In the genomic region with DNA sequence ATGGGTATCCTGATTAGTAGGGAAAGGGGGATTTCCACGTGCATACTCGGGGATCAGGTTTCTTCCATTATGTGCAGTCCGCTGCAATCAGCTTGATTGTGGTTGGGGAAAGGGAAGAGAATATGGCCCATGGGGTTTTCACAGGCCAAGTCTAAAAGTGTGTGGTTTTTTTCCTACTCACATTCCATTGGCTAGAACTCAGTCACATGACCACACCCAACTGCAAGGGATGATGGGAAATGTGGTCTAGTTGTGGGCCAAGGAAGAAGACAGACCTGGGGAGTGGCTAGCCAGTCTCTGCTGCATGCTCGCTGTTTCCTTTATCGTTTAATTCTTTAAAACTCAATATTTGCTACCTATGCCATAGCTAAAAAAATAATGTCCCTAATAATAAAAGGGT, we compare ENCODE assay signal across 10 cellular contexts.
DNase-seq lines count a peak whose midpoint lies in the region; ATAC-seq and TF ChIP-seq lines count a peak whose summit lies in the region.
"Had no signal": no experiment of that assay in that cellular context is flagged by ENCODE, and none has a peak within 500 bp of the region (broad histone marks: within the 10 kb centered on the region; RNA-seq: fewer than 3 reads in every experiment).

No MANE protein-coding gene starts in this region.

- peak; percentile 5 for DNase-seq in GM23248
- peak; percentile 75 for DNase-seq in NCI-H524 treated with DMSO at 0.1 percent for 48 hours (lab: John Stamatoyannopoulos, UW)
- DNase-seq in choroid plexus epithelial cell (ENCODE audit: low read depth) = peak; percentile 0
- no peak for DNase-seq in HuH-7.5 (ENCODE audit: low spot score)
- no peak for DNase-seq in coronary artery (ENCODE audit: low spot score)
- DNase-seq: activated T-cell treated with anti-CD3 and anti-CD28 coated beads for 4 hours, NCI-H510A treated with DMSO at 0.1 percent for 48 hours had no signal

- peak overlapping the region in 6 of 11 experiments; percentile 9 to 49 (median 30); a peak in 8 of 22 replicates for H3K4me2 ChIP-seq in BLaER1 treated with 17β-estradiol and CSF1 and Interleukin-3, amounts not matched to agents 10 nM and 100 nM
- no peak overlapping the region for H3K4me2 ChIP-seq in GM23248 (ENCODE audit: unreplicated experiment)

- H4K20me1 ChIP-seq in BLaER1 treated with 17β-estradiol and CSF1 and Interleukin-3, amounts not matched to agents 10 nM and 100 nM = no peaks in the 10 kb centered on the region
- H4K20me1 ChIP-seq in GM23248 (ENCODE audit: insufficient read depth) = no peaks in the 10 kb centered on the region

- ATAC-seq in HG02840 (IDR thresholded peaks at IDR 0.05; ENCODE audit: low FRiP score, unreplicated experiment) (no peak), HG03571 (IDR thresholded peaks at IDR 0.05; ENCODE audit: unreplicated experiment) (no peak)

- 29 to 32% methylated on average over 5 of the region's 5 CpGs for WGBS in GM23248 (ENCODE audit: low coverage in 1 of 2, low lambda C conversion rate in 2 of 2, missing lambda C conversion rate in 2 of 2), 2 experiments

- no peak overlapping the region for H3K27ac ChIP-seq in BLaER1 treated with 17β-estradiol and CSF1 and Interleukin-3, amounts not matched to agents 10 nM and 100 nM
- H3K27ac ChIP-seq in GM23248 (no peak overlapping the region), coronary artery (no peak overlapping the region)

- TF ChIP-seq CTCF in choroid plexus epithelial cell (conservative IDR thresholded peaks at IDR 0.05; ENCODE audit: low read depth, low read length) (no peak), coronary artery (IDR thresholded peaks at IDR 0.05) (no peak)

- no peaks in the 10 kb centered on the region for H3K27me3 ChIP-seq in BLaER1 treated with 17β-estradiol and CSF1 and Interleukin-3, amounts not matched to agents 10 nM and 100 nM
- no peaks in the 10 kb centered on the region for H3K27me3 ChIP-seq in GM23248 (replicated peaks; ENCODE audit: insufficient read depth)

- H3F3A ChIP-seq in GM23248 (ENCODE audit: insufficient read depth) = no peaks in the 10 kb centered on the region

- no peak overlapping the region for H3K9ac ChIP-seq in BLaER1 treated with 17β-estradiol and CSF1 and Interleukin-3, amounts not matched to agents 10 nM and 100 nM
- H3K9ac ChIP-seq in GM23248 = no peak overlapping the region

- in situ Hi-C loops in GM23248 (cut with MboI) = no loop called here

- no peaks in the 10 kb centered on the region for H3K79me2 ChIP-seq in GM23248 (ENCODE audit: insufficient read depth)

- no peak overlapping the region for H3K4me3 ChIP-seq in BLaER1 treated with 17β-estradiol and CSF1 and Interleukin-3, amounts not matched to agents 10 nM and 100 nM
- no peak overlapping the region for H3K4me3 ChIP-seq in GM23248
- H3K4me3 ChIP-seq in choroid plexus epithelial cell (ENCODE audit: low read depth, low read length) = no peak overlapping the region
- H3K4me3 ChIP-seq in coronary artery = no peak overlapping the region

- H3K9me3 ChIP-seq in BLaER1 treated with 17β-estradiol and CSF1 and Interleukin-3, amounts not matched to agents 10 nM and 100 nM (replicated peaks in 1 of 11) = peaks cover 0 to 4% (median 0%) of the 10 kb centered on the region in 11 experiments; a peak in 1 of 22 replicates
- no peaks in the 10 kb centered on the region for H3K9me3 ChIP-seq in GM23248 (ENCODE audit: low read depth)

- no peaks in the 10 kb centered on the region for H3K9me2 ChIP-seq in GM23248 (ENCODE audit: insufficient read depth)

- H3K4me1 ChIP-seq in BLaER1 treated with 17β-estradiol and CSF1 and Interleukin-3, amounts not matched to agents 10 nM and 100 nM = peaks cover 0 to 9% (median 4%) of the 10 kb centered on the region in 10 experiments; a peak in 5 of 20 replicates
- H3K4me1 ChIP-seq in GM23248 (ENCODE audit: insufficient read depth) = no peaks in the 10 kb centered on the region

- no peak overlapping the region for H2AFZ ChIP-seq in GM23248

- H3K36me3 ChIP-seq in BLaER1 treated with 17β-estradiol and CSF1 and Interleukin-3, amounts not matched to agents 10 nM and 100 nM = no peaks in the 10 kb centered on the region
- H3K36me3 ChIP-seq in GM23248 (ENCODE audit: low read depth) = no peaks in the 10 kb centered on the region

Comparison
In these comparisons a context has a peak if more than half of its experiments do, and no peak if none do; other contexts are left out.
1. DNase-seq: peak in GM23248 (single experiment), NCI-H524 treated with DMSO at 0.1 percent for 48 hours (single experiment) and choroid plexus epithelial cell (single experiment); none in HuH-7.5 (single experiment) and coronary artery (single experiment).